7 cellular contexts compared by ENCODE assay signal in the genomic region with DNA sequence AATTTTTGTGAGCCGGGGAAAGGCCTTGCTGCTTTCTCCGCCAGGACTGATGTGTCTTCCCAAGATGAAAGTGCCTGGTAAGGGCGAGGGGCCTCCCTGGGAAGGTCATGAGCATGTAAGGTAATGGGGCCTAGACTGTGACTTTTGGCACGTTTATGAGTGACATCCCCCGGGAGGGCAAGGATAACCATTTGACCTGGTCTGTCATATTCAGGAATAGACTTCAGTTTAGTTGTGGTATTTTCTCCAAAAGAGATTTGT. TPM values are rescaled to one million over a fixed set of nuclear protein-coding genes. Genes with fewer than 3 reads are reported as not detected.
A peak's percentile ranks its signal among the peaks of the same experiment; 100 is the strongest.
DNase-seq lines count a peak whose midpoint lies in the region; ATAC-seq and TF ChIP-seq lines count a peak whose summit lies in the region.

No MANE protein-coding gene starts in this region.

- H3K27me3 Mint-ChIP-seq in WTC11 (ENCODE audit: low read depth) (no peaks in the 10 kb centered on the region), osteocyte (ENCODE audit: unreplicated experiment) (no peaks in the 10 kb centered on the region)

- peak overlapping the region; percentile 89 for H3K4me3 Mint-ChIP-seq in WTC11
- H3K4me3 Mint-ChIP-seq in osteocyte (ENCODE audit: unreplicated experiment), result peak overlapping the region; percentile 95

- H3K9me3 Mint-ChIP-seq in WTC11, result no peaks in the 10 kb centered on the region
- H3K9me3 Mint-ChIP-seq in osteocyte (ENCODE audit: unreplicated experiment), result no peaks in the 10 kb centered on the region

- CTCF ChIA-PET in WTC11 (lab: Charles Lee), result interaction anchor here (1.1 to 2.6 kb wide), 2 partner anchors 22 to 61 kb away, joined by 4 to 13 read pairs; no protein-coding TSS in a partner anchor

- H3K4me3 ChIP-seq in foreskin fibroblast (ENCODE audit: low read depth in 1 of 2, low read length in 2 of 2), result peak overlapping the region; percentile 92 to 97

- in situ Hi-C loops in GM13976 (cut with MboI; ENCODE audit: low sequenced_read_pairs, unreplicated experiment), result no loop called here

- H3K36me3 Mint-ChIP-seq in WTC11 (peaks cover 27% of the 10 kb centered on the region), osteocyte (ENCODE audit: unreplicated experiment) (peaks cover 10% of the 10 kb centered on the region)

- POLR2A ChIA-PET in WTC11 (lab: Charles Lee), result interaction anchor here (0.6 to 1.5 kb wide), 5 partner anchors 22 to 132 kb away, joined by 3 to 11 read pairs (median 5); a partner anchor contains a TSS

- no peak for TF ChIP-seq CTCF in GM13976 (IDR thresholded peaks at IDR 0.05; ENCODE audit: borderline replicate concordance, control extremely low read depth, extremely low read depth, insufficient read depth, missing control alignments)
- no peak for TF ChIP-seq CTCF in WTC11 (IDR thresholded peaks at IDR 0.05)
- TF ChIP-seq CTCF in foreskin fibroblast (IDR thresholded peaks at IDR 0.05; ENCODE audit: low read depth, low read length), result no peak
- TF ChIP-seq CTCF in osteocyte (IDR thresholded peaks at IDR 0.05), result no peak

- DNase-seq in GM13976 (ENCODE audit: low spot score), result peak; percentile 43
- DNase-seq in WTC11 (ENCODE audit: low spot score), result no peak
- DNase-seq in foreskin fibroblast, result no peak
- no peak for DNase-seq in osteocyte (ENCODE audit: extremely low spot score, unreplicated experiment)
- no peak for DNase-seq in H4 (ENCODE audit: low spot score)

- H3K27ac Mint-ChIP-seq in WTC11 (peak overlapping the region; percentile 93), osteocyte (ENCODE audit: unreplicated experiment) (peak overlapping the region; percentile 94)

- H3K4me1 Mint-ChIP-seq in WTC11 (peaks cover 23% of the 10 kb centered on the region), osteocyte (ENCODE audit: unreplicated experiment) (peaks cover 36% of the 10 kb centered on the region)

- ATAC-seq in HG03432 (IDR thresholded peaks at IDR 0.05; ENCODE audit: unreplicated experiment), result peak; percentile 5
- ATAC-seq in WTC11, result 0 out of 2 replicates have a peak, but pooled peaks have one; percentile 1
- no peak for ATAC-seq in HG02970 (IDR thresholded peaks at IDR 0.05; ENCODE audit: low FRiP score, unreplicated experiment)

TF ChIP-seq in WTC11, 78 proteins besides CTCF, POLR2A, EP300 and RAD21:
- TF ChIP-seq SMAD3 (CRISPR knock-in tag; IDR thresholded peaks at IDR 0.05; ENCODE audit: borderline replicate concordance) (no peak), NFATC4 (CRISPR knock-in tag; IDR thresholded peaks at IDR 0.05) (no peak), ZNF138 (CRISPR knock-in tag; conservative IDR thresholded peaks at IDR 0.05) (no peak), IRF2 (CRISPR knock-in tag; IDR thresholded peaks at IDR 0.05; ENCODE audit: borderline replicate concordance, low read depth) (no peak)
- TF ChIP-seq, protein P1, sequence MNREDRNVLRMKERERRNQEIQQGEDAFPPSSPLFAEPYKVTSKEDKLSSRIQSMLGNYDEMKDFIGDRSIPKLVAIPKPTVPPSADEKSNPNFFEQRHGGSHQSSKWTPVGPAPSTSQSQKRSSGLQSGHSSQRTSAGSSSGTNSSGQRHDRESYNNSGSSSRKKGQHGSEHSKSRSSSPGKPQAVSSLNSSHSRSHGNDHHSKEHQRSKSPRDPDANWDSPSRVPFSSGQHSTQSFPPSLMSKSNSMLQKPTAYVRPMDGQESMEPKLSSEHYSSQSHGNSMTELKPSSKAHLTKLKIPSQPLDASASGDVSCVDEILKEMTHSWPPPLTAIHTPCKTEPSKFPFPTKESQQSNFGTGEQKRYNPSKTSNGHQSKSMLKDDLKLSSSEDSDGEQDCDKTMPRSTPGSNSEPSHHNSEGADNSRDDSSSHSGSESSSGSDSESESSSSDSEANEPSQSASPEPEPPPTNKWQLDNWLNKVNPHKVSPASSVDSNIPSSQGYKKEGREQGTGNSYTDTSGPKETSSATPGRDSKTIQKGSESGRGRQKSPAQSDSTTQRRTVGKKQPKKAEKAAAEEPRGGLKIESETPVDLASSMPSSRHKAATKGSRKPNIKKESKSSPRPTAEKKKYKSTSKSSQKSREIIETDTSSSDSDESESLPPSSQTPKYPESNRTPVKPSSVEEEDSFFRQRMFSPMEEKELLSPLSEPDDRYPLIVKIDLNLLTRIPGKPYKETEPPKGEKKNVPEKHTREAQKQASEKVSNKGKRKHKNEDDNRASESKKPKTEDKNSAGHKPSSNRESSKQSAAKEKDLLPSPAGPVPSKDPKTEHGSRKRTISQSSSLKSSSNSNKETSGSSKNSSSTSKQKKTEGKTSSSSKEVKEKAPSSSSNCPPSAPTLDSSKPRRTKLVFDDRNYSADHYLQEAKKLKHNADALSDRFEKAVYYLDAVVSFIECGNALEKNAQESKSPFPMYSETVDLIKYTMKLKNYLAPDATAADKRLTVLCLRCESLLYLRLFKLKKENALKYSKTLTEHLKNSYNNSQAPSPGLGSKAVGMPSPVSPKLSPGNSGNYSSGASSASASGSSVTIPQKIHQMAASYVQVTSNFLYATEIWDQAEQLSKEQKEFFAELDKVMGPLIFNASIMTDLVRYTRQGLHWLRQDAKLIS (CRISPR knock-in tag; IDR thresholded peaks at IDR 0.05; ENCODE audit: borderline replicate concordance), result no peak

RNA-seq across cellular contexts. Expression of a gene that starts 0.6 kb away (rescaled TPM):
- total RNA-seq in WTC11 (2021), result 329 to 390 TPM (median 380 TPM) in 3 replicates
- 199 and 203 TPM in 2 replicates for total RNA-seq in osteocyte
- 336 and 394 TPM in 2 replicates for total RNA-seq in H4 (2014; rRNA removed; shearing (Covaris generic))

RNA-seq across cellular contexts. Expression of a gene that starts 23.5 kb away (rescaled TPM):
- total RNA-seq in WTC11 (2021), result 21.4 to 25.0 TPM (median 21.5 TPM) in 3 replicates
- 42.2 and 42.6 TPM in 2 replicates for total RNA-seq in osteocyte
- total RNA-seq in H4 (2014; rRNA removed; shearing (Covaris generic)), result 51.2 and 54.9 TPM in 2 replicates
